In the genomic region with DNA sequence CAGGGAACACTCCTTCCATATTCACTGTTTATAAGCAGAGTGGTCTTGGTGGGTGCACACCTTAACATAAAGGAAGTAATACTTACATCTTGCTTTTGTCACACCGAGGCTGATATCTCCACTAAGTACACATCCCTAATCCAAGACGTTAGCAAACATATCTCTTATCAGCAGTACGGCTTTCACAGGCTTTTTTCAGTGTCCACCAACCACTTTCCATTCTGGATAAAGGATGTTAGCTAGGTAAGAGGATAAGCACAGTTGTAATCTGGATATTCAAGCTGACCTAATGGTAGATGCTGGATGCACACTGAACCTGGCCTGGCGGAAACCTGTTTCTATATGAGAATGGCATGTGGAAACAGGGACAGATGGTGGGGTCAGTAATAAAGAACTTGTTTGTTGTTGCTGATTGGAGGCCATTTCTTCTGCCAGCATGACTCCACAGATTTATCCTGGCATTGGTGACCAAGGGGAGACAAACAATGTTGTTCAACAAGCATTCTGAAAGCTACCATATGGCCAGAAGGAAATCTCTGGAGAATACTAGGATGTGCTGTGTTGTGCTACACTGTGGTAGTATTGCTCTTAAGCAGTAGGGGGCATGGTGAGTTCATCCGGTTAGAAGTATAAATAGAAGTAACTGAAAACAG, we compare ENCODE assay signal across 9 cellular contexts.
DNase-seq lines count a peak whose midpoint lies in the region; ATAC-seq and TF ChIP-seq lines count a peak whose summit lies in the region.
"Had no signal": no experiment of that assay in that cellular context is flagged by ENCODE, and none has a peak within 500 bp of the region (broad histone marks: within the 10 kb centered on the region; RNA-seq: fewer than 3 reads in every experiment).

No MANE protein-coding gene starts in this region.

- no TSS peak for BruUV-seq in IMR-90 (replicated peaks; lab: Mats Ljungman, UMichigan)

- peak overlapping the region; percentile 56 for H4K5ac ChIP-seq in IMR-90 (ENCODE audit: low read depth, low read length)

- CTCF ChIA-PET in activated naive CD4-positive, alpha-beta T cell treated with anti-CD3 and anti-CD28 coated beads for 36 hours (lab: Charles Lee): interaction anchor here (0.8 to 1.5 kb wide), 4 partner anchors 9 to 916 kb away, joined by 3 to 4 read pairs (median 3); no protein-coding TSS in a partner anchor
- CTCF ChIA-PET in IMR-90 (lab: Yijun Ruan, JAX): interaction anchor here (0.8 to 1.3 kb wide), 6 partner anchors 9 to 89 kb away, joined by 3 to 6 read pairs (median 3); no protein-coding TSS in a partner anchor

- H3K27me3 ChIP-seq in IMR-90 (ENCODE audit: control insufficient read depth, insufficient read depth, low read length) (no peaks in the 10 kb centered on the region), testis (no peaks in the 10 kb centered on the region)
- H3K27me3 ChIP-seq: neutrophil had no signal

- H3K56ac ChIP-seq in IMR-90 (ENCODE audit: extremely low read depth, insufficient read depth, low read length): no peak overlapping the region

- no peaks in the 10 kb centered on the region for H3K36me3 ChIP-seq in IMR-90 (ENCODE audit: control insufficient read depth, insufficient read depth, low read length)
- H3K36me3 ChIP-seq in testis (ENCODE audit: low read depth, missing control alignments): no peaks in the 10 kb centered on the region

- H3K9me3 Mint-ChIP-seq in activated naive CD4-positive, alpha-beta T cell treated with anti-CD3 and anti-CD28 coated beads for 36 hours: no peaks in the 10 kb centered on the region

- H3K23ac ChIP-seq in IMR-90 (ENCODE audit: low read depth, low read length): no peak overlapping the region

- no peaks in the 10 kb centered on the region for H3K4me1 Mint-ChIP-seq in activated naive CD4-positive, alpha-beta T cell treated with anti-CD3 and anti-CD28 coated beads for 36 hours (ENCODE audit: low read depth)

- peak overlapping the region; percentile 55 for H2BK5ac ChIP-seq in IMR-90 (ENCODE audit: low read depth, low read length, poor library complexity, severe bottlenecking)

- peak; percentile 38 for DNase-seq in activated naive CD4-positive, alpha-beta T cell treated with anti-CD3 and anti-CD28 coated beads for 36 hours
- no peak for DNase-seq in activated naive CD4-positive, alpha-beta T cell treated with anti-CD3 and anti-CD28 coated beads, Interleukin-2, amount 50 U/mL, for 16 hours
- peak; percentile 78 for DNase-seq in IMR-90
- DNase-seq in NOMO-1 treated with dmso at 0.1 percent for 144 hours (lab: John Stamatoyannopoulos, UW; ENCODE audit: unreplicated experiment): peak; percentile 47
- DNase-seq in cardiac fibroblast (ENCODE audit: low read depth in 2 of 2): peak; percentile 91 to 92
- peak; percentile 78 for DNase-seq in kidney tubule cell (ENCODE audit: low spot score)
- peak; percentile 69 for DNase-seq in testis

- H3K4ac ChIP-seq in IMR-90 (ENCODE audit: low read depth, low read length): peak overlapping the region; percentile 72

- dilution Hi-C loops in IMR-90 (cut with HindIII; ENCODE audit: low sequenced_read_pairs, unreplicated experiment): no loop called here

- no peak overlapping the region for H2AFZ ChIP-seq in IMR-90 (replicated peaks; ENCODE audit: low read length, poor library complexity)

- POLR2A ChIA-PET in IMR-90 (lab: Charles Lee; ENCODE audit: unreplicated experiment): no interaction called here

- TF ChIP-seq CTCF in IMR-90 (conservative IDR thresholded peaks at IDR 0.05; ENCODE audit: low read depth, low read length) (peak; percentile 69), cardiac fibroblast (IDR thresholded peaks at IDR 0.05; ENCODE audit: low read depth, low read length) (peak; percentile 72), testis (IDR thresholded peaks at IDR 0.05) (peak; percentile 41 to 62 (median 61))

- no peaks in the 10 kb centered on the region for H3K79me1 ChIP-seq in IMR-90 (ENCODE audit: low read depth in 1 of 2, low read length in 2 of 2)

- no peak overlapping the region; the same call in 1 of the 2 replicates for H2AK5ac ChIP-seq in IMR-90 (ENCODE audit: low read depth, low read length)

- peak overlapping the region; percentile 11; the same call in 1 of the 2 replicates for H2BK120ac ChIP-seq in IMR-90 (ENCODE audit: low read depth, low read length)

- in situ Hi-C loops in IMR-90 (cut with MboI; ENCODE audit: low sequenced_read_pairs): no loop called here

- H3K27me3 Mint-ChIP-seq in activated naive CD4-positive, alpha-beta T cell treated with anti-CD3 and anti-CD28 coated beads for 36 hours (ENCODE audit: low read depth): no peaks in the 10 kb centered on the region

- ATAC-seq in GM21825 (IDR thresholded peaks at IDR 0.05; ENCODE audit: unreplicated experiment) (peak; percentile 100), IMR-90 (ENCODE audit: low read depth) (peak; percentile 96)

- H4K8ac ChIP-seq in IMR-90 (ENCODE audit: low read depth in 2 of 2, low read length in 2 of 2): peak overlapping the region in 1 of 2 experiments; percentile 61; a peak in 1 of 4 replicates

- H3K9me3 ChIP-seq in IMR-90 (ENCODE audit: control insufficient read depth, insufficient read depth, low read length): no peaks in the 10 kb centered on the region
- no peaks in the 10 kb centered on the region for H3K9me3 ChIP-seq in testis
- H3K9me3 ChIP-seq: neutrophil had no signal

- H3K4me2 ChIP-seq in IMR-90 (ENCODE audit: low read depth, low read length): no peak overlapping the region

- TF ChIP-seq POLR2A in IMR-90 (IDR thresholded peaks at IDR 0.05; ENCODE audit: low read depth, low read length) (no peak), testis (IDR thresholded peaks at IDR 0.05) (no peak)

- no peak overlapping the region for H3K9ac ChIP-seq in IMR-90 (ENCODE audit: low read depth, low read length)

- H3K27ac ChIP-seq in IMR-90 (ENCODE audit: insufficient read depth, low read length) (no peak overlapping the region), testis (no peak overlapping the region)
- H3K27ac ChIP-seq: neutrophil had no signal

- 0 out of 3 replicates have a peak overlapping the region, but pooled peaks have one; percentile 18 for H2BK15ac ChIP-seq in IMR-90 (ENCODE audit: low read depth, low read length)

- H4K91ac ChIP-seq in IMR-90 (ENCODE audit: insufficient read depth, low read depth, low read length): no peak overlapping the region

- no peaks in the 10 kb centered on the region for H3K9me1 ChIP-seq in IMR-90 (ENCODE audit: insufficient read depth, low read length)

- no peak overlapping the region; the same call in 1 of the 2 replicates for H2BK20ac ChIP-seq in IMR-90 (ENCODE audit: low read depth, low read length)

- no peaks in the 10 kb centered on the region for H4K20me1 ChIP-seq in IMR-90 (ENCODE audit: insufficient read depth, low read length)

- H3K4me3 ChIP-seq in IMR-90 (ENCODE audit: insufficient read depth, low read depth, low read length) (no peak overlapping the region), cardiac fibroblast (replicated peaks in 1 of 2; ENCODE audit: low read depth in 2 of 2, low read length in 2 of 2) (no peak overlapping the region), testis (no peak overlapping the region)

- no peak overlapping the region for H3K27ac Mint-ChIP-seq in activated naive CD4-positive, alpha-beta T cell treated with anti-CD3 and anti-CD28 coated beads for 36 hours

- peaks cover 3% of the 10 kb centered on the region for H3K4me1 ChIP-seq in IMR-90 (ENCODE audit: control insufficient read depth, insufficient read depth, low read length)
- H3K4me1 ChIP-seq in testis: no peaks in the 10 kb centered on the region

- peak overlapping the region; percentile 28; the same call in 1 of the 2 replicates for H3K14ac ChIP-seq in IMR-90 (replicated peaks; ENCODE audit: low read depth, low read length)

- peak overlapping the region; percentile 66; the same call in 1 of the 2 replicates for H3K18ac ChIP-seq in IMR-90 (ENCODE audit: low read depth, low read length)

- no CpG with 5 or more reads among the region's 5 CpGs for WGBS in IMR-90 (ENCODE audit: extremely low coverage in 2 of 2, insufficient read length in 1 of 2), 2 experiments
- 56 to 73% methylated on average over 5 of the region's 5 CpGs for WGBS in testis, 2 donors

- no peak overlapping the region for H3K4me3 Mint-ChIP-seq in activated naive CD4-positive, alpha-beta T cell treated with anti-CD3 and anti-CD28 coated beads for 36 hours

- H3K36me3 Mint-ChIP-seq in activated naive CD4-positive, alpha-beta T cell treated with anti-CD3 and anti-CD28 coated beads for 36 hours (ENCODE audit: low read depth): no peaks in the 10 kb centered on the region

- H2AK9ac ChIP-seq in IMR-90 (replicated peaks; ENCODE audit: low read depth, low read length, poor library complexity): no peak overlapping the region

- intact Hi-C loops in activated naive CD4-positive, alpha-beta T cell treated with anti-CD3 and anti-CD28 coated beads for 36 hours (cut with micrococcal nuclease): loop anchor here (1.0 kb wide), 3 partner anchors 387 to 913 kb away; no protein-coding TSS in a partner anchor
- intact Hi-C loops in IMR-90 (cut with micrococcal nuclease): loop anchor here (1.0 to 5.0 kb wide), 3 partner anchors 171 to 909 kb away; no protein-coding TSS in a partner anchor
- intact Hi-C loops in testis (cut with DNase I; ENCODE audit: low total_unique reads): no loop called here

- peak; percentile 65 for TF ChIP-seq RAD21 in IMR-90 (IDR thresholded peaks at IDR 0.05; ENCODE audit: low read length)

TF ChIP-seq in IMR-90, 13 proteins besides CTCF, POLR2A, EP300 and RAD21:
- no peak for TF ChIP-seq FOS (IDR thresholded peaks at IDR 0.05; ENCODE audit: low read depth, low read length)
- TF ChIP-seq SMC3 (IDR thresholded peaks at IDR 0.05; ENCODE audit: low read depth, low read length): peak; percentile 41; the same call in 1 of the 2 replicates
